In genomic region chr17:41930009-41930832, GRCh38 we compare ENCODE assay signal across 1 cellular context.
TF ChIP-seq lines count a peak whose summit lies in the region.

TSS of gene ODAD4 (plus strand) at chr17:41930617. CDS start at chr17:41930724, 107 bp downstream.

TF ChIP-seq in HEK293, 187 proteins besides CTCF, POLR2A, EP300 and RAD21 (continued from another document and continues in another):
- TF ChIP-seq ZNF280C (tag by site-specific recombination; IDR thresholded peaks at IDR 0.05): no peak
- peak; percentile 79 for TF ChIP-seq SP2 (tag by site-specific recombination; IDR thresholded peaks at IDR 0.05)
- no peak for TF ChIP-seq ZFHX2 (tag by site-specific recombination; conservative IDR thresholded peaks at IDR 0.05)
- no peak for TF ChIP-seq HIC1 (tag by site-specific recombination; IDR thresholded peaks at IDR 0.05)
- 0 out of 2 replicates have a peak, but pooled peaks have one; percentile 56 for TF ChIP-seq ELK4 (IDR thresholded peaks at IDR 0.05; ENCODE audit: borderline replicate concordance, low read depth, low read length)
- no peak for TF ChIP-seq PRDM6 (tag by site-specific recombination; IDR thresholded peaks at IDR 0.05)
- no peak for TF ChIP-seq HOXC10 (CRISPR knock-in tag; IDR thresholded peaks at IDR 0.05)
- no peak for TF ChIP-seq ZNF174 (tag by site-specific recombination; IDR thresholded peaks at IDR 0.05)
- no peak for TF ChIP-seq ZNF19 (tag by site-specific recombination; IDR thresholded peaks at IDR 0.05; ENCODE audit: low read depth)
- TF ChIP-seq ZNF175 (tag by site-specific recombination; IDR thresholded peaks at IDR 0.05): no peak
- TF ChIP-seq GLI4 (tag by site-specific recombination; IDR thresholded peaks at IDR 0.05): no peak
- no peak for TF ChIP-seq ZNF133 (tag by site-specific recombination; IDR thresholded peaks at IDR 0.05)
- TF ChIP-seq ZNF362 (tag by site-specific recombination; IDR thresholded peaks at IDR 0.05): no peak
- TF ChIP-seq ZNF560 (tag by site-specific recombination; IDR thresholded peaks at IDR 0.05; ENCODE audit: borderline replicate concordance): no peak
- no peak for TF ChIP-seq MEIS1 (CRISPR knock-in tag; IDR thresholded peaks at IDR 0.05; ENCODE audit: borderline replicate concordance)
- no peak; the same call in 1 of the 2 replicates for TF ChIP-seq ZNF654 (tag by site-specific recombination; IDR thresholded peaks at IDR 0.05; ENCODE audit: low read depth)
- TF ChIP-seq ZNF311 (tag by site-specific recombination; IDR thresholded peaks at IDR 0.05; ENCODE audit: borderline replicate concordance): no peak
- TF ChIP-seq ZNF776 (tag by site-specific recombination; IDR thresholded peaks at IDR 0.05; ENCODE audit: borderline replicate concordance): no peak
- no peak for TF ChIP-seq AEBP2 (tag by site-specific recombination; IDR thresholded peaks at IDR 0.05; ENCODE audit: borderline replicate concordance)
- TF ChIP-seq ZNF292 (tag by site-specific recombination; IDR thresholded peaks at IDR 0.05; ENCODE audit: borderline replicate concordance, low read depth): no peak
- no peak for TF ChIP-seq ZBTB49 (tag by site-specific recombination; IDR thresholded peaks at IDR 0.05; ENCODE audit: low read depth)
- TF ChIP-seq GFI1B (tag by site-specific recombination; IDR thresholded peaks at IDR 0.05): no peak
- TF ChIP-seq ZSCAN18 (tag by site-specific recombination; IDR thresholded peaks at IDR 0.05): no peak
- no peak for TF ChIP-seq YY2 (tag by site-specific recombination; IDR thresholded peaks at IDR 0.05)
- no peak for TF ChIP-seq ZNF10 (tag by site-specific recombination; IDR thresholded peaks at IDR 0.05)
- TF ChIP-seq PBX3 (CRISPR knock-in tag; IDR thresholded peaks at IDR 0.05): peak; percentile 60; the same call in 1 of the 2 replicates
- peak; percentile 61 for TF ChIP-seq ZBTB26 (tag by site-specific recombination; optimal IDR thresholded peaks at IDR 0.05)
- TF ChIP-seq SALL2 (tag by site-specific recombination; IDR thresholded peaks at IDR 0.05; ENCODE audit: borderline replicate concordance): no peak
- no peak for TF ChIP-seq ZNF26 (tag by site-specific recombination; IDR thresholded peaks at IDR 0.05)
- no peak for TF ChIP-seq ZBTB44 (tag by site-specific recombination; IDR thresholded peaks at IDR 0.05)
- TF ChIP-seq ZNF513 (tag by site-specific recombination; IDR thresholded peaks at IDR 0.05): no peak
- TF ChIP-seq ZNF571 (tag by site-specific recombination; IDR thresholded peaks at IDR 0.05): no peak
- peak; percentile 63; the same call in 1 of the 2 replicates for TF ChIP-seq OVOL3 (tag by site-specific recombination; IDR thresholded peaks at IDR 0.05)
